11 cellular contexts compared by ENCODE assay signal in genomic region chr5:93583525-93583798, GRCh38. TPM values are rescaled to one million over a fixed set of nuclear protein-coding genes. Genes with fewer than 3 reads are reported as not detected.
DNase-seq lines count a peak whose midpoint lies in the region; ATAC-seq, FAIRE-seq and TF ChIP-seq lines count a peak whose summit lies in the region.
"Had no signal": no experiment of that assay in that cellular context is flagged by ENCODE, and none has a peak within 500 bp of the region (broad histone marks: within the 10 kb centered on the region; RNA-seq: fewer than 3 reads in every experiment).

No MANE protein-coding gene starts in this region.

- H3K4me3 ChIP-seq in AG04450 (ENCODE audit: low read depth, low read length) = peak overlapping the region; percentile 92
- H3K4me3 ChIP-seq in HEK293 (ENCODE audit: low read depth, low read length) = peak overlapping the region; percentile 78
- peak overlapping the region; percentile 57 to 75 (median 63) for H3K4me3 ChIP-seq in breast epithelium
- H3K4me3 ChIP-seq in mesodermal cell (ENCODE audit: extremely low read depth, insufficient read depth, low read length, poor library complexity, severe bottlenecking) = peak overlapping the region; percentile 47

- DNase-seq in AG04450 (ENCODE audit: low read depth, low spot score) = no peak
- DNase-seq in breast epithelium (ENCODE audit: low spot score in 2 of 2) = no peak
- no peak for DNase-seq in GM12891 (ENCODE audit: insufficient read length, low spot score)
- no peak for DNase-seq in globus pallidus (ENCODE audit: low spot score)
- no peak for DNase-seq in mucosa of gallbladder (ENCODE audit: low spot score)
- DNase-seq: effector CD4-positive, alpha-beta T cell had no signal

- no peaks in the 10 kb centered on the region; the same call in 1 of the 2 replicates for H3K9me3 ChIP-seq in AG04450 (ENCODE audit: control insufficient read depth, insufficient read depth, low read length)
- H3K9me3 ChIP-seq in HEK293 (ENCODE audit: control insufficient read depth, insufficient read depth, low read depth, low read length) = no peaks in the 10 kb centered on the region
- no peaks in the 10 kb centered on the region for H3K9me3 ChIP-seq in breast epithelium
- no peaks in the 10 kb centered on the region for H3K9me3 ChIP-seq in mesodermal cell (ENCODE audit: control insufficient read depth, low read length)

- no peak for ATAC-seq in HG02884 (IDR thresholded peaks at IDR 0.05; ENCODE audit: unreplicated experiment)

- H3K4me1 ChIP-seq in HEK293 (ENCODE audit: control insufficient read depth, insufficient read depth, low read length) = peaks cover 7% of the 10 kb centered on the region; the same call in 1 of the 2 replicates
- H3K4me1 ChIP-seq in breast epithelium = peaks cover 0 to 7% of the 10 kb centered on the region in 2 donors
- H3K4me1 ChIP-seq in mesodermal cell (ENCODE audit: control insufficient read depth, insufficient read depth, low read length, poor library complexity, severe bottlenecking) = peaks cover 18% of the 10 kb centered on the region

- CTCF ChIA-PET in AG04450 (lab: Charles Lee) = interaction anchor here (0.6 to 1.2 kb wide), 3 partner anchors 218 to 275 kb away, joined by 3 to 14 read pairs (median 3); no protein-coding TSS in a partner anchor
- CTCF ChIA-PET in HEK293 (lab: Yijun Ruan, JAX) = interaction anchor here (0.9 to 1.6 kb wide), 3 partner anchors 23 to 600 kb away, joined by 3 to 12 read pairs (median 4); no protein-coding TSS in a partner anchor

- TF ChIP-seq POLR2A in breast epithelium (IDR thresholded peaks at IDR 0.05) (no peak), GM12891 (IDR thresholded peaks at IDR 0.05; ENCODE audit: low read depth, low read length) (no peak)

- H3K27me3 ChIP-seq in AG04450 (ENCODE audit: control insufficient read depth, insufficient read depth, low read length) (no peaks in the 10 kb centered on the region), breast epithelium (peaks cover 8 to 68% of the 10 kb centered on the region in 2 donors)

- FAIRE-seq in GM12891 (lab: Jason Lieb, UNC) = no peak
- FAIRE-seq: GM18507 had no signal

- no CpG with 5 or more reads among the region's 6 CpGs for WGBS in mesodermal cell (ENCODE audit: insufficient coverage in 2 of 2), 2 experiments

- peak overlapping the region; percentile 81 for H3K27ac ChIP-seq in AG04450 (ENCODE audit: low read depth, low read length)
- peak overlapping the region; percentile 97 for H3K27ac ChIP-seq in HEK293 (ENCODE audit: extremely low read depth, low read depth, low read length)
- H3K27ac ChIP-seq in breast epithelium = peak overlapping the region; percentile 68 to 90
- peak overlapping the region; percentile 76 for H3K27ac ChIP-seq in mesodermal cell (ENCODE audit: low read depth, low read length, severe bottlenecking)

- intact Hi-C loops in breast epithelium (cut with DNase I; ENCODE audit: low total_unique reads) = no loop called here

- TF ChIP-seq CTCF in AG04450 (IDR thresholded peaks at IDR 0.05; ENCODE audit: low read depth, low read length) = no peak
- TF ChIP-seq CTCF in HEK293 (tag by site-specific recombination; IDR thresholded peaks at IDR 0.05) = no peak
- no peak for TF ChIP-seq CTCF in breast epithelium (IDR thresholded peaks at IDR 0.05)

- POLR2A ChIA-PET in AG04450 (lab: Yijun Ruan, JAX) (interaction anchor here (0.7 to 1.6 kb wide), 6 partner anchors 9 to 526 kb away, joined by 3 to 7 read pairs (median 4); no protein-coding TSS in a partner anchor), HEK293 (lab: Yijun Ruan, JAX) (interaction anchor here (1.1 to 1.7 kb wide), 3 partner anchors 37 to 217 kb away, joined by 4 to 24 read pairs (median 7); no protein-coding TSS in a partner anchor)

- peaks cover 0 to 11% of the 10 kb centered on the region in 2 experiments; a peak in 2 of 3 replicates for H3K36me3 ChIP-seq in HEK293 (ENCODE audit: control insufficient read depth in 2 of 2, insufficient read depth in 1 of 2, low read length in 2 of 2)
- no peaks in the 10 kb centered on the region for H3K36me3 ChIP-seq in breast epithelium
- no peaks in the 10 kb centered on the region for H3K36me3 ChIP-seq in mesodermal cell (ENCODE audit: control insufficient read depth, insufficient read depth, low read length)

TF ChIP-seq in HEK293, 187 proteins besides CTCF, POLR2A, EP300 and RAD21:
- no peak for TF ChIP-seq ZSCAN16 (tag by site-specific recombination; IDR thresholded peaks at IDR 0.05)
- peak; percentile 42; the same call in 1 of the 2 replicates for TF ChIP-seq PRDM6 (tag by site-specific recombination; IDR thresholded peaks at IDR 0.05)
TF ChIP-seq in HEK293: peak in this region for 1.

TF ChIP-seq in GM12891, 5 proteins besides CTCF, POLR2A, EP300 and RAD21:
- TF ChIP-seq SPI1 (IDR thresholded peaks at IDR 0.05; ENCODE audit: low read depth, low read length) (no peak), POU2F2 (IDR thresholded peaks at IDR 0.05; ENCODE audit: low read depth, low read length) (no peak)

RNA-seq across cellular contexts. Expression of gene NR2F1, which starts 0.4 kb away (rescaled TPM):
- polyA plus RNA-seq in AG04450 (2011; rRNA removed) = 47.9 and 65.5 TPM in 2 replicates
- polyA minus RNA-seq in AG04450 (2011; rRNA and poly(A)+ RNA removed) = 63.1 and 83.0 TPM in 2 replicates
- total RNA-seq in breast epithelium (10 to 100 TPM in 2 of 3 donors, 1 to 10 TPM in 1; 4.6 to 63.6 (median 59.1) TPM), mucosa of gallbladder (162 TPM)
- 34.5 TPM for polyA plus RNA-seq in mesodermal cell (2013, experiment 1 of 2)
- 25.9 TPM for polyA plus RNA-seq in mesodermal cell (2013, experiment 2 of 2)
- polyA plus RNA-seq in GM12891 (2012; ENCODE audit: low read depth, missing spikeins) = not detected
- total RNA-seq: T-helper 1 cell treated with Interleukin-12 subunit alpha and Interleukin-12 subunit beta and Interleukin-4 antibody, amounts not matched to agents 30 ng/mL and 1 ng/mL, for 36 hours had no signal

RNA-seq across cellular contexts. Expression of gene NR2F1-AS1, which starts 2.4 kb away (rescaled TPM):
- 25.5 and 29.9 TPM in 2 replicates for polyA plus RNA-seq in AG04450 (2011; rRNA removed)
- 17.1 and 19.4 TPM in 2 replicates for polyA minus RNA-seq in AG04450 (2011; rRNA and poly(A)+ RNA removed)
- total RNA-seq in breast epithelium = 10 to 100 TPM in 2 of 3 donors, 1 to 10 TPM in 1; 7.0 to 17.4 (median 15.2) TPM
- polyA plus RNA-seq in mesodermal cell (2013, experiment 1 of 2) = 11.6 TPM
- polyA plus RNA-seq in mesodermal cell (2013, experiment 2 of 2) = 22.3 TPM
- polyA plus RNA-seq in GM12891 (2012; ENCODE audit: low read depth, missing spikeins) = 0.49 TPM
- 29.5 TPM for total RNA-seq in mucosa of gallbladder
- total RNA-seq: T-helper 1 cell treated with Interleukin-12 subunit alpha and Interleukin-12 subunit beta and Interleukin-4 antibody, amounts not matched to agents 30 ng/mL and 1 ng/mL, for 36 hours had no signal
